ENCODE assay signal across 14 cellular contexts in the genomic region with DNA sequence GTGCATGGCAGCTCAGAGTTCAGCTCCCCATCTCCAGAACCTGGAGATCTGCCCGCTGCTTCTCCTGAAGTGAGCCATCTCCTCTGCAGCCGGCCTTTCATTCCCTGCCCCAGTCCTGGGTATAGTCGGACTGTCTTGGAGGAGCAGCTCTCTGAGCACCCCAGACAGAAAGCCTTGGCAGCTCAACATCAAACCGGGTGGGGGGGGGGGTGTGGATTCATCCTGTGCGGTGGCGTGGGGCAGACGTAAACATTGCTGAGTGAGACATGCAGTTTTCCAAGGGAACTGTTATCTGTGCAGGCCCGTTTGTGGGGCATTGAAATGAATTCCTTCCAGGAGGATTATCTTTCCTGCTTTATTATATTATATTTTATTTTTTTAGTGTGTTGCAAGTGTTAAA.
"Had no signal": no experiment of that assay in that cellular context is flagged by ENCODE, and none has a peak within 500 bp of the region (broad histone marks: within the 10 kb centered on the region; RNA-seq: fewer than 3 reads in every experiment).

No MANE protein-coding gene starts in this region.

- H3K27ac Mint-ChIP-seq: effector memory CD8-positive, alpha-beta T cell; immature natural killer cell had no signal

- H3K9me3 ChIP-seq: esophagus muscularis mucosa, gastrocnemius medialis, right atrium auricular region, thyroid gland had no signal

- H3K4me1 Mint-ChIP-seq: immature natural killer cell had no signal

- DNase-seq: effector memory CD8-positive, alpha-beta T cell; gastrocnemius medialis; glutamatergic neuron; immature natural killer cell; kidney; midbrain; small intestine; stimulated activated CD4-positive, alpha-beta T cell treated with anti-CD3 and anti-CD28 coated beads, Interleukin-2, amount 100 ng/mL, for 48 hours; stimulated activated naive CD4-positive, alpha-beta T cell treated with Interleukin-2 at 50 U/mL for 16 hours; thyroid gland had no signal

- H3K4me1 ChIP-seq: gastrocnemius medialis had no signal

- H3K27ac ChIP-seq: epithelial cell of prostate, esophagus muscularis mucosa, gastrocnemius medialis, right atrium auricular region, thyroid gland had no signal

- H3K9me3 Mint-ChIP-seq: type B pancreatic cell had no signal

- H3K27me3 ChIP-seq: esophagus muscularis mucosa, gastrocnemius medialis, right atrium auricular region, thyroid gland had no signal

- H3K4me3 Mint-ChIP-seq: effector memory CD8-positive, alpha-beta T cell; immature natural killer cell; type B pancreatic cell had no signal

- H3K36me3 Mint-ChIP-seq: immature natural killer cell, type B pancreatic cell had no signal

- H3K27me3 Mint-ChIP-seq: type B pancreatic cell had no signal

- H3K36me3 ChIP-seq: esophagus muscularis mucosa, gastrocnemius medialis, right atrium auricular region, thyroid gland had no signal

- H3K4me3 ChIP-seq: esophagus muscularis mucosa, gastrocnemius medialis, right atrium auricular region, thyroid gland had no signal
